Comparison of ENCODE assay signal across 1 cellular context in the genomic region with DNA sequence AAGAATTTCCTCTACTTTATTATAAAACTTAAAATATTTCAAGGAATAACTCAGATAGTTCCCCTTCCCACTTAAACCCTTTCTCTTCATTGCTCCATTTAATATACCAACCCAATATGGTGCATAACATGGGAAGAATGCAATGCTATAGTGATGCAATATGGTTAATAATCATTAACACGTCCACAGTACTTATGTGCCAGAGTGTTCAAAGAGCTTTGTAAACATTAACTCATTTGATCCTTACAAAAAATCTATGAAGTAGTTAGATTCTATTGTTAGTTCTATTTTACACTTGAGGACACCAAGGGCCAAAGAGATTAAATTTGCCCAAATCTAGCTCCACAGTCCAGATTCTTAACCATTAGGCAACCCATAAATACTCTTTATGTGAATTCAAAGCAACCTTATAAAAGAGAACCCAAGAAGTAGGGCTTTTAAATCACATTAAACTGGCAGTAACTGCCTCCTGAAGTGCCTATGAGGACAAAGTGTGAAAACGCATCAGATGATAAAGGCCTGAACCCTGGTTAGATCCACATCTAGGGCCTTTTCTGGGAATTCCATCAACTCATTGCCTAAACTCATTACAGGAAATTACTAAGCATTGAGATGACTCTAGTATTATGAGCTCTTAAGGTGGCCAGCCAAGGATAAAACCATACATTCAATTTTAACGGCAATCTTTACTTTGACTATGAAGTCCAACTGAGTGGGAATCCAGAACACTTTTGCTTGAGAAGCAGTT.
TF ChIP-seq lines count a peak whose summit lies in the region.

No MANE protein-coding gene starts in this region.

TF ChIP-seq in GM23338, 12 proteins besides CTCF, POLR2A, EP300 and RAD21 (continued from another document):
- TF ChIP-seq EZH2phosphoT487 (IDR thresholded peaks at IDR 0.05; ENCODE audit: unreplicated experiment) (no peak), CREB1 (CRISPR knock-in tag; IDR thresholded peaks at IDR 0.05; ENCODE audit: low read depth) (no peak), POLR2AphosphoS5 (IDR thresholded peaks at IDR 0.05; ENCODE audit: low read depth) (no peak), NANOG (IDR thresholded peaks at IDR 0.05; ENCODE audit: borderline replicate concordance) (no peak), EZH2 (IDR thresholded peaks at IDR 0.05; ENCODE audit: low read depth, unreplicated experiment) (no peak), JUNB (IDR thresholded peaks at IDR 0.05; ENCODE audit: unreplicated experiment) (no peak)
- TF ChIP-seq, protein P1, sequence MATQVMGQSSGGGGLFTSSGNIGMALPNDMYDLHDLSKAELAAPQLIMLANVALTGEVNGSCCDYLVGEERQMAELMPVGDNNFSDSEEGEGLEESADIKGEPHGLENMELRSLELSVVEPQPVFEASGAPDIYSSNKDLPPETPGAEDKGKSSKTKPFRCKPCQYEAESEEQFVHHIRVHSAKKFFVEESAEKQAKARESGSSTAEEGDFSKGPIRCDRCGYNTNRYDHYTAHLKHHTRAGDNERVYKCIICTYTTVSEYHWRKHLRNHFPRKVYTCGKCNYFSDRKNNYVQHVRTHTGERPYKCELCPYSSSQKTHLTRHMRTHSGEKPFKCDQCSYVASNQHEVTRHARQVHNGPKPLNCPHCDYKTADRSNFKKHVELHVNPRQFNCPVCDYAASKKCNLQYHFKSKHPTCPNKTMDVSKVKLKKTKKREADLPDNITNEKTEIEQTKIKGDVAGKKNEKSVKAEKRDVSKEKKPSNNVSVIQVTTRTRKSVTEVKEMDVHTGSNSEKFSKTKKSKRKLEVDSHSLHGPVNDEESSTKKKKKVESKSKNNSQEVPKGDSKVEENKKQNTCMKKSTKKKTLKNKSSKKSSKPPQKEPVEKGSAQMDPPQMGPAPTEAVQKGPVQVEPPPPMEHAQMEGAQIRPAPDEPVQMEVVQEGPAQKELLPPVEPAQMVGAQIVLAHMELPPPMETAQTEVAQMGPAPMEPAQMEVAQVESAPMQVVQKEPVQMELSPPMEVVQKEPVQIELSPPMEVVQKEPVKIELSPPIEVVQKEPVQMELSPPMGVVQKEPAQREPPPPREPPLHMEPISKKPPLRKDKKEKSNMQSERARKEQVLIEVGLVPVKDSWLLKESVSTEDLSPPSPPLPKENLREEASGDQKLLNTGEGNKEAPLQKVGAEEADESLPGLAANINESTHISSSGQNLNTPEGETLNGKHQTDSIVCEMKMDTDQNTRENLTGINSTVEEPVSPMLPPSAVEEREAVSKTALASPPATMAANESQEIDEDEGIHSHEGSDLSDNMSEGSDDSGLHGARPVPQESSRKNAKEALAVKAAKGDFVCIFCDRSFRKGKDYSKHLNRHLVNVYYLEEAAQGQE (IDR thresholded peaks at IDR 0.05; ENCODE audit: unreplicated experiment), result no peak
- TF ChIP-seq, protein P2, sequence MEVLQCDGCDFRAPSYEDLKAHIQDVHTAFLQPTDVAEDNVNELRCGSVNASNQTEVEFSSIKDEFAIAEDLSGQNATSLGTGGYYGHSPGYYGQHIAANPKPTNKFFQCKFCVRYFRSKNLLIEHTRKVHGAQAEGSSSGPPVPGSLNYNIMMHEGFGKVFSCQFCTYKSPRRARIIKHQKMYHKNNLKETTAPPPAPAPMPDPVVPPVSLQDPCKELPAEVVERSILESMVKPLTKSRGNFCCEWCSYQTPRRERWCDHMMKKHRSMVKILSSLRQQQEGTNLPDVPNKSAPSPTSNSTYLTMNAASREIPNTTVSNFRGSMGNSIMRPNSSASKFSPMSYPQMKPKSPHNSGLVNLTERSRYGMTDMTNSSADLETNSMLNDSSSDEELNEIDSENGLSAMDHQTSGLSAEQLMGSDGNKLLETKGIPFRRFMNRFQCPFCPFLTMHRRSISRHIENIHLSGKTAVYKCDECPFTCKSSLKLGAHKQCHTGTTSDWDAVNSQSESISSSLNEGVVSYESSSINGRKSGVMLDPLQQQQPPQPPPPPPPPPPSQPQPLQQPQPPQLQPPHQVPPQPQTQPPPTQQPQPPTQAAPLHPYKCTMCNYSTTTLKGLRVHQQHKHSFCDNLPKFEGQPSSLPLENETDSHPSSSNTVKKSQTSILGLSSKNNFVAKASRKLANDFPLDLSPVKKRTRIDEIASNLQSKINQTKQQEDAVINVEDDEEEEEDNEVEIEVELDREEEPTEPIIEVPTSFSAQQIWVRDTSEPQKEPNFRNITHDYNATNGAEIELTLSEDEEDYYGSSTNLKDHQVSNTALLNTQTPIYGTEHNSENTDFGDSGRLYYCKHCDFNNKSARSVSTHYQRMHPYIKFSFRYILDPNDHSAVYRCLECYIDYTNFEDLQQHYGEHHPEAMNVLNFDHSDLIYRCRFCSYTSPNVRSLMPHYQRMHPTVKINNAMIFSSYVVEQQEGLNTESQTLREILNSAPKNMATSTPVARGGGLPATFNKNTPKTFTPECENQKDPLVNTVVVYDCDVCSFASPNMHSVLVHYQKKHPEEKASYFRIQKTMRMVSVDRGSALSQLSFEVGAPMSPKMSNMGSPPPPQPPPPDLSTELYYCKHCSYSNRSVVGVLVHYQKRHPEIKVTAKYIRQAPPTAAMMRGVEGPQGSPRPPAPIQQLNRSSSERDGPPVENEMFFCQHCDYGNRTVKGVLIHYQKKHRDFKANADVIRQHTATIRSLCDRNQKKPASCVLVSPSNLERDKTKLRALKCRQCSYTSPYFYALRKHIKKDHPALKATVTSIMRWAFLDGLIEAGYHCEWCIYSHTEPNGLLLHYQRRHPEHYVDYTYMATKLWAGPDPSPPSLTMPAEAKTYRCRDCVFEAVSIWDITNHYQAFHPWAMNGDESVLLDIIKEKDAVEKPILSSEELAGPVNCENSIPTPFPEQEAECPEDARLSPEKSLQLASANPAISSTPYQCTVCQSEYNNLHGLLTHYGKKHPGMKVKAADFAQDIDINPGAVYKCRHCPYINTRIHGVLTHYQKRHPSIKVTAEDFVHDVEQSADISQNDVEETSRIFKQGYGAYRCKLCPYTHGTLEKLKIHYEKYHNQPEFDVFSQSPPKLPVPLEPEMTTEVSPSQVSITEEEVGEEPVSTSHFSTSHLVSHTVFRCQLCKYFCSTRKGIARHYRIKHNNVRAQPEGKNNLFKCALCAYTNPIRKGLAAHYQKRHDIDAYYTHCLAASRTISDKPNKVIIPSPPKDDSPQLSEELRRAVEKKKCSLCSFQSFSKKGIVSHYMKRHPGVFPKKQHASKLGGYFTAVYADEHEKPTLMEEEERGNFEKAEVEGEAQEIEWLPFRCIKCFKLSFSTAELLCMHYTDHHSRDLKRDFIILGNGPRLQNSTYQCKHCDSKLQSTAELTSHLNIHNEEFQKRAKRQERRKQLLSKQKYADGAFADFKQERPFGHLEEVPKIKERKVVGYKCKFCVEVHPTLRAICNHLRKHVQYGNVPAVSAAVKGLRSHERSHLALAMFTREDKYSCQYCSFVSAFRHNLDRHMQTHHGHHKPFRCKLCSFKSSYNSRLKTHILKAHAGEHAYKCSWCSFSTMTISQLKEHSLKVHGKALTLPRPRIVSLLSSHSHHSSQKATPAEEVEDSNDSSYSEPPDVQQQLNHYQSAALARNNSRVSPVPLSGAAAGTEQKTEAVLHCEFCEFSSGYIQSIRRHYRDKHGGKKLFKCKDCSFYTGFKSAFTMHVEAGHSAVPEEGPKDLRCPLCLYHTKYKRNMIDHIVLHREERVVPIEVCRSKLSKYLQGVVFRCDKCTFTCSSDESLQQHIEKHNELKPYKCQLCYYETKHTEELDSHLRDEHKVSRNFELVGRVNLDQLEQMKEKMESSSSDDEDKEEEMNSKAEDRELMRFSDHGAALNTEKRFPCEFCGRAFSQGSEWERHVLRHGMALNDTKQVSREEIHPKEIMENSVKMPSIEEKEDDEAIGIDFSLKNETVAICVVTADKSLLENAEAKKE (CRISPR knock-in tag; IDR thresholded peaks at IDR 0.05), result no peak
